17 cellular contexts compared by ENCODE assay signal in the genomic region with DNA sequence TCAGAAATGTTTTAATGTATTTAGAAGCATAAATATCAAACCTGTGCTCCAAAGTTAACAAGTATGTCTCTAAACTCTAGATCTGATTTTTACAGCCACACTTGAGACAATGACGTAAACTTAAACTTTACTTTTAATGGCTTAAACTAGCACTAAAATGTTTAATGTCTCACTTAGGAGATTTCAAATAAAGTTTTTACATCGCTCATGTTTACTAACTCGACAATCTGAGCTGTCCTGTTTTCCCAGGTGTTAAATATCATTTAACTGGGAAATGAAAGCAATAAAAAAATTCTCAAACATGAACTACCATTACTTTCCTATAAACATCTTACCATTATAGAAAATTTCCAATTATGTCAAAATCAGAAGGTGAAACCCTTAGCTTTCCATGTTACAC.
DNase-seq lines count a peak whose midpoint lies in the region; ATAC-seq and TF ChIP-seq lines count a peak whose summit lies in the region.
"Had no signal": no experiment of that assay in that cellular context is flagged by ENCODE, and none has a peak within 500 bp of the region (broad histone marks: within the 10 kb centered on the region; RNA-seq: fewer than 3 reads in every experiment).

No MANE protein-coding gene starts in this region.

- TF ChIP-seq CTCF in VCaP (conservative IDR thresholded peaks at IDR 0.05) (no peak), osteoblast (IDR thresholded peaks at IDR 0.05; ENCODE audit: extremely low read depth, low read depth, low read length) (no peak)

- no peaks in the 10 kb centered on the region for H3K79me2 ChIP-seq in osteoblast (ENCODE audit: insufficient read depth, low read length)

- H3K4me1 ChIP-seq in osteoblast (ENCODE audit: insufficient read depth, low read length) = no peaks in the 10 kb centered on the region
- H3K4me1 ChIP-seq: Caco-2 had no signal

- H3K4me2 ChIP-seq in osteoblast (ENCODE audit: insufficient read depth, low read length) = no peak overlapping the region

- H3K27me3 ChIP-seq in osteoblast (ENCODE audit: insufficient read depth, low read length) = no peaks in the 10 kb centered on the region

- DNase-seq in HEK293T (ENCODE audit: extremely low spot score) (no peak), left colon (no peak), osteoblast (ENCODE audit: insufficient read length, low spot score, missing footprints) (peak; percentile 43), globus pallidus (ENCODE audit: low spot score) (no peak), midbrain (lab: John Stamatoyannopoulos, UW) (no peak), caudate nucleus (lab: John Stamatoyannopoulos, UW) (no peak)
- DNase-seq: C1 segment of cervical spinal cord; Caco-2; CD8-positive, alpha-beta T cell; DMS153; DND-41; GOT3; H7; HCEC 1CT; HFFc6 had no signal

- POLR2A ChIA-PET in HEK293T (lab: Yijun Ruan, JAX) = no interaction called here

- H2AFZ ChIP-seq in osteoblast (ENCODE audit: low read length) = no peak overlapping the region

- H3K9me3 ChIP-seq in osteoblast (ENCODE audit: low read depth, low read length) = no peaks in the 10 kb centered on the region
- H3K9me3 ChIP-seq: Caco-2 had no signal

- intact Hi-C loops in left colon (cut with DNase I, micrococcal nuclease) = no loop called here

- ATAC-seq in left colon (peak; percentile 59), HG03342 (IDR thresholded peaks at IDR 0.05; ENCODE audit: unreplicated experiment) (no peak)
- ATAC-seq: CD8-positive, alpha-beta T cell had no signal

- no peak overlapping the region for H3K4me3 ChIP-seq in osteoblast (ENCODE audit: insufficient read depth, low read length)

- CTCF ChIA-PET in HEK293T (lab: Yijun Ruan, JAX) = no interaction called here

- H3K36me3 ChIP-seq in osteoblast (ENCODE audit: insufficient read depth, low read length) = peaks cover 26% of the 10 kb centered on the region

- peak overlapping the region; percentile 34; the same call in 1 of the 2 replicates for H3K27ac ChIP-seq in VCaP
- no peak overlapping the region for H3K27ac ChIP-seq in osteoblast (ENCODE audit: low read depth, low read length)
- no peak overlapping the region for H3K27ac ChIP-seq in caudate nucleus (ENCODE audit: low read depth, low read length)

- peaks cover 3% of the 10 kb centered on the region for H4K20me1 ChIP-seq in osteoblast (ENCODE audit: insufficient read depth, low read length)

TF ChIP-seq in HEK293T, 16 proteins besides CTCF, POLR2A, EP300 and RAD21:
- TF ChIP-seq, protein P1, sequence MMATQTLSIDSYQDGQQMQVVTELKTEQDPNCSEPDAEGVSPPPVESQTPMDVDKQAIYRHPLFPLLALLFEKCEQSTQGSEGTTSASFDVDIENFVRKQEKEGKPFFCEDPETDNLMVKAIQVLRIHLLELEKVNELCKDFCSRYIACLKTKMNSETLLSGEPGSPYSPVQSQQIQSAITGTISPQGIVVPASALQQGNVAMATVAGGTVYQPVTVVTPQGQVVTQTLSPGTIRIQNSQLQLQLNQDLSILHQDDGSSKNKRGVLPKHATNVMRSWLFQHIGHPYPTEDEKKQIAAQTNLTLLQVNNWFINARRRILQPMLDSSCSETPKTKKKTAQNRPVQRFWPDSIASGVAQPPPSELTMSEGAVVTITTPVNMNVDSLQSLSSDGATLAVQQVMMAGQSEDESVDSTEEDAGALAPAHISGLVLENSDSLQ (IDR thresholded peaks at IDR 0.05) = 0 out of 2 replicates have a peak, but pooled peaks have one; percentile 20
- no peak for TF ChIP-seq NFRKB (IDR thresholded peaks at IDR 0.05)
TF ChIP-seq in HEK293T: peak in this region for 1.
